15 cellular contexts compared by ENCODE assay signal in genomic region chr16:81210807-81211206, GRCh38. TPM values are rescaled to one million over a fixed set of nuclear protein-coding genes. Genes with fewer than 3 reads are reported as not detected.
A peak's percentile ranks its signal among the peaks of the same experiment; 100 is the strongest.
DNase-seq lines count a peak whose midpoint lies in the region; FAIRE-seq and TF ChIP-seq lines count a peak whose summit lies in the region.
"Had no signal": no experiment of that assay in that cellular context is flagged by ENCODE, and none has a peak within 500 bp of the region (broad histone marks: within the 10 kb centered on the region; RNA-seq: fewer than 3 reads in every experiment).

No MANE protein-coding gene starts in this region.

- no peaks in the 10 kb centered on the region for H3K27me3 ChIP-seq in Karpas-422 (ENCODE audit: low read length)
- H3K27me3 ChIP-seq: BLaER1 had no signal

- H4K20me1 ChIP-seq in Karpas-422 (ENCODE audit: insufficient read depth, low read depth, low read length) = no peaks in the 10 kb centered on the region
- H4K20me1 ChIP-seq: BLaER1 had no signal

- no peaks in the 10 kb centered on the region for H3K36me3 ChIP-seq in Karpas-422 (ENCODE audit: insufficient read depth, low read length)
- H3K36me3 ChIP-seq: BLaER1 had no signal

- H3K4me3 ChIP-seq in Karpas-422 (ENCODE audit: low read length) = no peak overlapping the region
- H3K4me3 ChIP-seq: BLaER1 had no signal

- no peak for TF ChIP-seq POLR2A in GM12891 (IDR thresholded peaks at IDR 0.05; ENCODE audit: low read depth, low read length)

- no peaks in the 10 kb centered on the region for H3K9me2 ChIP-seq in Karpas-422 (replicated peaks; ENCODE audit: insufficient read depth, low read length)

- no peak for FAIRE-seq in GM12891 (lab: Jason Lieb, UNC)
- FAIRE-seq: RCC 7860 had no signal

- no peak overlapping the region for H2AFZ ChIP-seq in Karpas-422 (ENCODE audit: low read length)

- H3K27ac ChIP-seq in Karpas-422 (ENCODE audit: low read length) = no peak overlapping the region
- H3K27ac ChIP-seq: BLaER1 had no signal

- H3K4me2 ChIP-seq in Karpas-422 (ENCODE audit: low read depth, low read length, poor library complexity, severe bottlenecking) = no peak overlapping the region
- H3K4me2 ChIP-seq: BLaER1 had no signal

- no peaks in the 10 kb centered on the region for H3K79me2 ChIP-seq in Karpas-422 (ENCODE audit: low read length)

- H3K9me3 ChIP-seq in Karpas-422 (ENCODE audit: low read length) = no peaks in the 10 kb centered on the region
- H3K9me3 ChIP-seq: BLaER1 had no signal

- H3K9ac ChIP-seq in Karpas-422 (ENCODE audit: low read length) = no peak overlapping the region
- H3K9ac ChIP-seq: BLaER1 had no signal

- DNase-seq in COR-L47 (lab: John Stamatoyannopoulos, UW) (peak; percentile 36), Karpas-422 (peak; percentile 77), NCI-H2107 (lab: John Stamatoyannopoulos, UW) (peak; percentile 77), NCI-H82 treated with DMSO at 0.1 percent for 48 hours (lab: John Stamatoyannopoulos, UW; ENCODE audit: unreplicated experiment) (peak; percentile 88), GM12891 (ENCODE audit: insufficient read length, low spot score) (no peak), mesenteric fat pad (ENCODE audit: low spot score) (no peak)
- DNase-seq in effector CD4-positive, alpha-beta T cell = no peak
- DNase-seq: CD8-positive, alpha-beta memory T cell; DMS153; NCI-H774; SHP77 had no signal

- peaks cover 9% of the 10 kb centered on the region for H3K4me1 ChIP-seq in Karpas-422 (ENCODE audit: low read length)
- H3K4me1 ChIP-seq: BLaER1 had no signal

TF ChIP-seq in GM12891, 5 proteins besides CTCF, POLR2A, EP300 and RAD21:
- TF ChIP-seq POLR2AphosphoS5 (IDR thresholded peaks at IDR 0.05; ENCODE audit: low read depth, low read length) (no peak), TAF1 (IDR thresholded peaks at IDR 0.05; ENCODE audit: low read depth, low read length) (no peak), POU2F2 (IDR thresholded peaks at IDR 0.05; ENCODE audit: low read depth, low read length) (no peak), PAX5 (IDR thresholded peaks at IDR 0.05; ENCODE audit: insufficient read depth, low read length, severe bottlenecking) (no peak), SPI1 (IDR thresholded peaks at IDR 0.05; ENCODE audit: low read depth, low read length) (no peak)

RNA-seq across cellular contexts. Expression of gene BCO1, which starts 27.7 kb away (rescaled TPM):
- total RNA-seq in Karpas-422 (2014; rRNA removed; shearing (Covaris generic); ENCODE audit: low replicate concordance) = not detected in 2 replicates
- not detected for polyA plus RNA-seq in GM12891 (2012; ENCODE audit: low read depth, missing spikeins)
- not detected for total RNA-seq in mesenteric fat pad
- total RNA-seq: CD8-positive, alpha-beta memory T cell; HT1080 had no signal
- polyA plus RNA-seq: AG04450; CD8-positive, alpha-beta memory T cell had no signal

Comparison
In these comparisons a context has a peak if more than half of its experiments do, and no peak if none do; other contexts are left out.
1. DNase-seq: peak in COR-L47 (single experiment), Karpas-422 (single experiment), NCI-H2107 (single experiment) and NCI-H82 treated with DMSO at 0.1 percent for 48 hours (single experiment); none in effector CD4-positive, alpha-beta T cell (single experiment), GM12891 (single experiment) and mesenteric fat pad (single experiment).